ENCODE assay signal across 13 cellular contexts in the genomic region with DNA sequence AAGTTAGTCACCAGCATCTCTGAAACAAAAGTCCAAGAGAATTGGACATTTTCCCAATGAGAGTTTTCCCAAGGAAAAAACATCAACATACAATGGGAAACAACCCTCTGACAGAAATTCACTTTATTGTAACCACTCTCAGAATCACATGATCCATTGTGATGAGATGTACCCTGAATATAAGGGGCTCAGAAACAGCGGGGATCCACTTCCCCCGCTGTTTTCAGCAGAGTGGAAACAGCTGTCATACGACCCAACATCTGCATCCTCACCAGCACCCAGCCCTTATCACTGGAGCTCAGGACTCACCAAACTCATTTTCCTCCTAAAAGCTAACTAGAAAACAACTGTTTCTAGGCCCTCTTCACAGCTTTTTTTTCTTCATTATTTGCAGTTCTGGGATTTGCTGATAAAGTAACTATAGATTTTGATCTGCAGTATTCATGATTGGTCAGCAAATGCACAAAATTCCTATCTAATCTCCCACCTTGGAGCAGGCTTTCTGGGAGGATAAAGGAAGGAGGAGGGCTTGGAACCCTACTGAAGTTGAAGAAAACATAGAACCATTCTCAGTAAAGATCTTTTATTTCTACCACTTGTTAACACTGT. TPM values are rescaled to one million over a fixed set of nuclear protein-coding genes. Genes with fewer than 3 reads are reported as not detected.
A peak's percentile ranks its signal among the peaks of the same experiment; 100 is the strongest.
DNase-seq lines count a peak whose midpoint lies in the region; ATAC-seq and TF ChIP-seq lines count a peak whose summit lies in the region.
"Had no signal": no experiment of that assay in that cellular context is flagged by ENCODE, and none has a peak within 500 bp of the region (broad histone marks: within the 10 kb centered on the region; RNA-seq: fewer than 3 reads in every experiment).

No MANE protein-coding gene starts in this region.

- peaks cover 4 to 93% (median 73%) of the 10 kb centered on the region in 12 donors for H3K4me1 ChIP-seq in heart left ventricle
- H3K4me1 ChIP-seq in esophagus squamous epithelium, result peaks cover 18 to 100% (median 64%) of the 10 kb centered on the region in 3 donors

- H3K9me3 Mint-ChIP-seq in nephron, result no peaks in the 10 kb centered on the region
- H3K9me3 Mint-ChIP-seq in naive thymus-derived CD8-positive, alpha-beta T cell, result no peaks in the 10 kb centered on the region
- H3K9me3 Mint-ChIP-seq: T-helper 1 cell treated with Interleukin-12 subunit alpha and Interleukin-12 subunit beta and Interleukin-4 antibody, amounts not matched to agents 30 μg/mL and 1 μg/mL, for 36 hours had no signal

- peak overlapping the region; percentile 62 to 81 (median 65) for H3K27ac Mint-ChIP-seq in nephron
- no peak overlapping the region for H3K27ac Mint-ChIP-seq in naive thymus-derived CD8-positive, alpha-beta T cell
- H3K27ac Mint-ChIP-seq: activated naive CD8-positive, alpha-beta T cell treated with anti-CD3 and anti-CD28 coated beads, Interleukin-2, amount 50 U/mL, for 24 hours; T-helper 1 cell treated with Interleukin-12 subunit alpha and Interleukin-12 subunit beta and Interleukin-4 antibody, amounts not matched to agents 30 μg/mL and 1 μg/mL, for 36 hours had no signal

- WGBS in heart left ventricle, 4 donors, result 9 to 37% (median 32%) methylated on average over 3 of the region's 3 CpGs
- WGBS in esophagus squamous epithelium, 2 donors, result 57 to 72% methylated on average over 3 of the region's 3 CpGs

- H3K4me3 ChIP-seq in heart left ventricle, result no peak overlapping the region
- H3K4me3 ChIP-seq in esophagus squamous epithelium, result no peak overlapping the region

- H3K27me3 ChIP-seq in heart left ventricle (no peaks in the 10 kb centered on the region), esophagus squamous epithelium (no peaks in the 10 kb centered on the region)

- H3K36me3 Mint-ChIP-seq in nephron (ENCODE audit: low read depth), result peaks cover 45% of the 10 kb centered on the region
- H3K36me3 Mint-ChIP-seq in naive thymus-derived CD8-positive, alpha-beta T cell, result peaks cover 0 to 8% (median 6%) of the 10 kb centered on the region in 3 donors

- intact Hi-C loops in heart left ventricle (cut with DNase I) (no loop called here), Right ventricle myocardium superior (cut with DNase I) (no loop called here), esophagus squamous epithelium (cut with DNase I) (loop anchor here (5.0 kb wide), 1 partner anchor 32 kb away; a partner anchor contains a TSS)

- H3K4me3 Mint-ChIP-seq in nephron, result peak overlapping the region in 1 of 3 experiments; percentile 28
- H3K4me3 Mint-ChIP-seq in naive thymus-derived CD8-positive, alpha-beta T cell, result no peak overlapping the region
- H3K4me3 Mint-ChIP-seq: activated naive CD8-positive, alpha-beta T cell treated with anti-CD3 and anti-CD28 coated beads, Interleukin-2, amount 50 U/mL, for 24 hours; T-helper 1 cell treated with Interleukin-12 subunit alpha and Interleukin-12 subunit beta and Interleukin-4 antibody, amounts not matched to agents 30 μg/mL and 1 μg/mL, for 36 hours had no signal

- ATAC-seq in heart left ventricle (peak in 1 of 4 donors; percentile 41), Right ventricle myocardium superior (ENCODE audit: poor library complexity) (no peak), HG02970 (IDR thresholded peaks at IDR 0.05; ENCODE audit: low FRiP score, unreplicated experiment) (no peak)
- no peak for ATAC-seq in naive thymus-derived CD8-positive, alpha-beta T cell
- ATAC-seq: activated naive CD8-positive, alpha-beta T cell treated with anti-CD3 and anti-CD28 coated beads, Interleukin-2, amount 50 U/mL, for 24 hours had no signal

- H3K27ac ChIP-seq in heart left ventricle (peak overlapping the region in 11 of 12 donors; percentile 14 to 94 (median 66)), esophagus squamous epithelium (peak overlapping the region in 3 of 4 donors; percentile 60 to 93 (median 90))

- peaks cover 0 to 47% (median 28%) of the 10 kb centered on the region in 9 donors for H3K36me3 ChIP-seq in heart left ventricle
- H3K36me3 ChIP-seq in esophagus squamous epithelium, result peaks cover 0 to 28% (median 0%) of the 10 kb centered on the region in 3 donors

- DNase-seq in heart left ventricle (no peak), Right ventricle myocardium superior (no peak), esophagus squamous epithelium (lab: John Stamatoyannopoulos, UW) (no peak), DMS153 (lab: John Stamatoyannopoulos, UW) (no peak)
- no peak for DNase-seq in stimulated activated CD4-positive, alpha-beta T cell treated with anti-CD3 and anti-CD28 coated beads, Interleukin-12 subunit alpha, Interleukin-12 subunit beta, amount 100 ng/mL, for 4 hours
- no peak for DNase-seq in naive thymus-derived CD8-positive, alpha-beta T cell
- DNase-seq: activated naive CD8-positive, alpha-beta T cell treated with anti-CD3 and anti-CD28 coated beads, Interleukin-2, amount 50 U/mL, for 24 hours; DND-41; NCI-H1436; NK-92 treated with Interleukin-12 subunit alpha and Interleukin-12 subunit beta, amount 100 ng/mL, for 24 hours had no signal

- TF ChIP-seq POLR2A in heart left ventricle (IDR thresholded peaks at IDR 0.05) (no peak), esophagus squamous epithelium (IDR thresholded peaks at IDR 0.05) (no peak)

- no peaks in the 10 kb centered on the region for H3K9me3 ChIP-seq in heart left ventricle
- H3K9me3 ChIP-seq in esophagus squamous epithelium, result no peaks in the 10 kb centered on the region

- H3K27me3 Mint-ChIP-seq in nephron (ENCODE audit: low read depth), result peaks cover 3% of the 10 kb centered on the region
- no peaks in the 10 kb centered on the region for H3K27me3 Mint-ChIP-seq in naive thymus-derived CD8-positive, alpha-beta T cell
- H3K27me3 Mint-ChIP-seq: activated naive CD8-positive, alpha-beta T cell treated with anti-CD3 and anti-CD28 coated beads, Interleukin-2, amount 50 U/mL, for 24 hours had no signal

- POLR2A ChIA-PET in naive thymus-derived CD8-positive, alpha-beta T cell (lab: Charles Lee), result interaction anchor here (0.6 kb wide), 1 partner anchor 14 kb away, joined by 3 read pairs; no protein-coding TSS in a partner anchor

- TF ChIP-seq CTCF in heart left ventricle (IDR thresholded peaks at IDR 0.05) (no peak), esophagus squamous epithelium (IDR thresholded peaks at IDR 0.05) (no peak), nephron (IDR thresholded peaks at IDR 0.05; ENCODE audit: unreplicated experiment in 3 of 3) (no peak)

- H3K4me1 Mint-ChIP-seq in nephron, result peaks cover 95% of the 10 kb centered on the region
- peaks cover 6 to 34% (median 22%) of the 10 kb centered on the region in 4 donors for H3K4me1 Mint-ChIP-seq in naive thymus-derived CD8-positive, alpha-beta T cell

RNA-seq across cellular contexts. Expression of a gene that starts 31.3 kb away (rescaled TPM):
- total RNA-seq in heart left ventricle (100 to 1,000 TPM in 1 of 9 donors, 10 to 100 TPM in 8; 48.3 to 119 (median 68.5) TPM), Right ventricle myocardium superior (69.1 TPM), esophagus squamous epithelium (100 to 1,000 TPM in 3 of 4 donors, 10 to 100 TPM in 1; 67.2 to 142 (median 114) TPM)
- polyA plus RNA-seq in heart left ventricle, result 10 to 100 TPM; 18.3 to 55.2 TPM
- 10 to 100 TPM in 1 of 2 experiments, 1 to 10 TPM in 1; 5.5 to 10.3 TPM for total RNA-seq in naive thymus-derived CD8-positive, alpha-beta T cell
- 10 to 100 TPM in 1 of 3 donors, 1 to 10 TPM in 2; 5.0 to 13.1 (median 6.5) TPM for polyA plus RNA-seq in naive thymus-derived CD8-positive, alpha-beta T cell

Comparison
In these comparisons a context has a peak if more than half of its experiments do, and no peak if none do; other contexts are left out.
1. H3K27ac Mint-ChIP-seq: peak in nephron (3 of 3); none in naive thymus-derived CD8-positive, alpha-beta T cell (0 of 10).